1 cellular context compared by ENCODE assay signal in the genomic region with DNA sequence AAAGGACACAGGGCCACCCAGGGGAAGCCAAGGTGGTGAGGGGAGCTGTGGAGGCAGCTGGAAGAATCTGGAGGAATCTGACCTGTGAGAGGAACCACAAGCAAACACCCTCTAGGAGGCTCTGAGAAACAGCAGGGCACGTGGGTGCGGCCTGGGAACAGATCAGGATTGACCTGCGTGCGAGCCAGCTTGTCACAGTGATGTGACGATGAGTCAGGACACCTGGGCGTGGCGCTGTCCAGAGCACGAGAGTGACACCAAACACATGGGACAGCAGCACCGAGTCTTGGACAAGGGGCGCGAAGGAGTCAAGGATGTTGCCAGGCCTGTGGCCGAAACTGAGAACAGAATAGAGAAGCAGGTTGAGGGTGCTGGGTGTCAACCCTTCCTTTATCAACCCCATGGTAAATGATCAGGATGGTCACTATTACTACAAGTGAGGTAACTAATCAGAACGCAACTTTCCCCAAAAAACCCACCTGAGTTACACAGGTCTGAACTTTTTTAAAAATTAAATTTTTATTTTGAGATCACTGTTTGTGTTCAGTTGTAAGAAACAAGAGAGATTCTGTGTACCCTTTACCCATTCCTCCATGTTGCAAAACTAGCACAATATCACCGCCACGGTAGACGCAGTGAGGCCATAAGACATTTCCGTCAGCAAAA.
TF ChIP-seq lines count a peak whose summit lies in the region.

No MANE protein-coding gene starts in this region.

TF ChIP-seq in HepG2, 621 proteins besides CTCF, POLR2A, EP300 and RAD21 (continues in another document):
- TF ChIP-seq, protein P1, sequence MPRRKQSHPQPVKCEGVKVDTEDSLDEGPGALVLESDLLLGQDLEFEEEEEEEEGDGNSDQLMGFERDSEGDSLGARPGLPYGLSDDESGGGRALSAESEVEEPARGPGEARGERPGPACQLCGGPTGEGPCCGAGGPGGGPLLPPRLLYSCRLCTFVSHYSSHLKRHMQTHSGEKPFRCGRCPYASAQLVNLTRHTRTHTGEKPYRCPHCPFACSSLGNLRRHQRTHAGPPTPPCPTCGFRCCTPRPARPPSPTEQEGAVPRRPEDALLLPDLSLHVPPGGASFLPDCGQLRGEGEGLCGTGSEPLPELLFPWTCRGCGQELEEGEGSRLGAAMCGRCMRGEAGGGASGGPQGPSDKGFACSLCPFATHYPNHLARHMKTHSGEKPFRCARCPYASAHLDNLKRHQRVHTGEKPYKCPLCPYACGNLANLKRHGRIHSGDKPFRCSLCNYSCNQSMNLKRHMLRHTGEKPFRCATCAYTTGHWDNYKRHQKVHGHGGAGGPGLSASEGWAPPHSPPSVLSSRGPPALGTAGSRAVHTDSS (CRISPR knock-in tag; conservative IDR thresholded peaks at IDR 0.05): no peak
- peak; percentile 79 for TF ChIP-seq BHLHE40 (IDR thresholded peaks at IDR 0.05; ENCODE audit: low read length)
- TF ChIP-seq, protein P2, sequence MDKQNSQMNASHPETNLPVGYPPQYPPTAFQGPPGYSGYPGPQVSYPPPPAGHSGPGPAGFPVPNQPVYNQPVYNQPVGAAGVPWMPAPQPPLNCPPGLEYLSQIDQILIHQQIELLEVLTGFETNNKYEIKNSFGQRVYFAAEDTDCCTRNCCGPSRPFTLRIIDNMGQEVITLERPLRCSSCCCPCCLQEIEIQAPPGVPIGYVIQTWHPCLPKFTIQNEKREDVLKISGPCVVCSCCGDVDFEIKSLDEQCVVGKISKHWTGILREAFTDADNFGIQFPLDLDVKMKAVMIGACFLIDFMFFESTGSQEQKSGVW (CRISPR knock-in tag; IDR thresholded peaks at IDR 0.05; ENCODE audit: borderline replicate concordance): no peak
- TF ChIP-seq ISL2 (CRISPR knock-in tag; IDR thresholded peaks at IDR 0.05): no peak
- 0 out of 2 replicates have a peak, but pooled peaks have one; percentile 55 for TF ChIP-seq PPARG (CRISPR knock-in tag; conservative IDR thresholded peaks at IDR 0.05)
- peak; percentile 68; the same call in 1 of the 2 replicates for TF ChIP-seq RNF2 (conservative IDR thresholded peaks at IDR 0.05; ENCODE audit: low read depth)
- no peak for TF ChIP-seq MAFF (IDR thresholded peaks at IDR 0.05; ENCODE audit: low read depth, low read length)
- TF ChIP-seq, protein P3, sequence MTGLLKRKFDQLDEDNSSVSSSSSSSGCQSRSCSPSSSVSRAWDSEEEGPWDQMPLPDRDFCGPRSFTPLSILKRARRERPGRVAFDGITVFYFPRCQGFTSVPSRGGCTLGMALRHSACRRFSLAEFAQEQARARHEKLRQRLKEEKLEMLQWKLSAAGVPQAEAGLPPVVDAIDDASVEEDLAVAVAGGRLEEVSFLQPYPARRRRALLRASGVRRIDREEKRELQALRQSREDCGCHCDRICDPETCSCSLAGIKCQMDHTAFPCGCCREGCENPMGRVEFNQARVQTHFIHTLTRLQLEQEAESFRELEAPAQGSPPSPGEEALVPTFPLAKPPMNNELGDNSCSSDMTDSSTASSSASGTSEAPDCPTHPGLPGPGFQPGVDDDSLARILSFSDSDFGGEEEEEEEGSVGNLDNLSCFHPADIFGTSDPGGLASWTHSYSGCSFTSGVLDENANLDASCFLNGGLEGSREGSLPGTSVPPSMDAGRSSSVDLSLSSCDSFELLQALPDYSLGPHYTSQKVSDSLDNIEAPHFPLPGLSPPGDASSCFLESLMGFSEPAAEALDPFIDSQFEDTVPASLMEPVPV (CRISPR knock-in tag; IDR thresholded peaks at IDR 0.05): peak; percentile 82; the same call in 1 of the 2 replicates
- no peak for TF ChIP-seq ZNF816 (CRISPR knock-in tag; IDR thresholded peaks at IDR 0.05; ENCODE audit: borderline replicate concordance)
- no peak for TF ChIP-seq CAMTA2 (CRISPR knock-in tag; IDR thresholded peaks at IDR 0.05; ENCODE audit: borderline replicate concordance)
- TF ChIP-seq, protein P4, sequence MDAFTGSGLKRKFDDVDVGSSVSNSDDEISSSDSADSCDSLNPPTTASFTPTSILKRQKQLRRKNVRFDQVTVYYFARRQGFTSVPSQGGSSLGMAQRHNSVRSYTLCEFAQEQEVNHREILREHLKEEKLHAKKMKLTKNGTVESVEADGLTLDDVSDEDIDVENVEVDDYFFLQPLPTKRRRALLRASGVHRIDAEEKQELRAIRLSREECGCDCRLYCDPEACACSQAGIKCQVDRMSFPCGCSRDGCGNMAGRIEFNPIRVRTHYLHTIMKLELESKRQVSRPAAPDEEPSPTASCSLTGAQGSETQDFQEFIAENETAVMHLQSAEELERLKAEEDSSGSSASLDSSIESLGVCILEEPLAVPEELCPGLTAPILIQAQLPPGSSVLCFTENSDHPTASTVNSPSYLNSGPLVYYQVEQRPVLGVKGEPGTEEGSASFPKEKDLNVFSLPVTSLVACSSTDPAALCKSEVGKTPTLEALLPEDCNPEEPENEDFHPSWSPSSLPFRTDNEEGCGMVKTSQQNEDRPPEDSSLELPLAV (CRISPR knock-in tag; conservative IDR thresholded peaks at IDR 0.05; ENCODE audit: low read depth): no peak
- no peak for TF ChIP-seq ZNF260 (CRISPR knock-in tag; IDR thresholded peaks at IDR 0.05; ENCODE audit: borderline replicate concordance, low read depth)
- TF ChIP-seq LCORL (IDR thresholded peaks at IDR 0.05): no peak
- TF ChIP-seq LCORL (CRISPR knock-in tag; IDR thresholded peaks at IDR 0.05): no peak
- no peak for TF ChIP-seq BCL6 (CRISPR knock-in tag; IDR thresholded peaks at IDR 0.05)
- TF ChIP-seq ZNF205 (CRISPR knock-in tag; IDR thresholded peaks at IDR 0.05): 0 out of 2 replicates have a peak, but pooled peaks have one; percentile 24
- TF ChIP-seq RFXAP (CRISPR knock-in tag; IDR thresholded peaks at IDR 0.05; ENCODE audit: borderline replicate concordance): no peak
- TF ChIP-seq, protein P5, sequence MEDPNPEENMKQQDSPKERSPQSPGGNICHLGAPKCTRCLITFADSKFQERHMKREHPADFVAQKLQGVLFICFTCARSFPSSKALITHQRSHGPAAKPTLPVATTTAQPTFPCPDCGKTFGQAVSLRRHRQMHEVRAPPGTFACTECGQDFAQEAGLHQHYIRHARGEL (CRISPR knock-in tag; IDR thresholded peaks at IDR 0.05): no peak
- TF ChIP-seq ZFP1 (CRISPR knock-in tag; IDR thresholded peaks at IDR 0.05): no peak
- TF ChIP-seq NR2F2 (IDR thresholded peaks at IDR 0.05; ENCODE audit: borderline replicate concordance, low read depth): no peak
- no peak for TF ChIP-seq MAFK (conservative IDR thresholded peaks at IDR 0.05 in 1 of 2, IDR thresholded peaks at IDR 0.05 in 1 of 2; ENCODE audit: low read length in 2 of 2)
- no peak for TF ChIP-seq ZMAT3 (CRISPR knock-in tag; conservative IDR thresholded peaks at IDR 0.05)
- TF ChIP-seq THAP11 (CRISPR knock-in tag; IDR thresholded peaks at IDR 0.05): no peak
- no peak for TF ChIP-seq HOXA7 (CRISPR knock-in tag; IDR thresholded peaks at IDR 0.05)
- TF ChIP-seq RAD51 (IDR thresholded peaks at IDR 0.05; ENCODE audit: borderline replicate concordance): no peak
- peak; percentile 73 for TF ChIP-seq ZNF792 (CRISPR knock-in tag; IDR thresholded peaks at IDR 0.05)
- TF ChIP-seq ZNF678 (CRISPR knock-in tag; IDR thresholded peaks at IDR 0.05): no peak
- TF ChIP-seq SPEN (CRISPR knock-in tag; IDR thresholded peaks at IDR 0.05; ENCODE audit: low read depth): no peak
- no peak for TF ChIP-seq ZNF670 (CRISPR knock-in tag; IDR thresholded peaks at IDR 0.05; ENCODE audit: borderline replicate concordance)
- TF ChIP-seq ZNF138 (CRISPR knock-in tag; IDR thresholded peaks at IDR 0.05; ENCODE audit: low read depth): no peak
- TF ChIP-seq CHD4 (IDR thresholded peaks at IDR 0.05; ENCODE audit: borderline replicate concordance, low read length): no peak
- no peak for TF ChIP-seq NONO (IDR thresholded peaks at IDR 0.05)
- no peak for TF ChIP-seq NONO (CRISPR knock-in tag; conservative IDR thresholded peaks at IDR 0.05)
- TF ChIP-seq, protein P6, sequence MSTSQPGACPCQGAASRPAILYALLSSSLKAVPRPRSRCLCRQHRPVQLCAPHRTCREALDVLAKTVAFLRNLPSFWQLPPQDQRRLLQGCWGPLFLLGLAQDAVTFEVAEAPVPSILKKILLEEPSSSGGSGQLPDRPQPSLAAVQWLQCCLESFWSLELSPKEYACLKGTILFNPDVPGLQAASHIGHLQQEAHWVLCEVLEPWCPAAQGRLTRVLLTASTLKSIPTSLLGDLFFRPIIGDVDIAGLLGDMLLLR (CRISPR knock-in tag; IDR thresholded peaks at IDR 0.05): no peak
- no peak; the same call in 1 of the 2 replicates for TF ChIP-seq ZNF652 (CRISPR knock-in tag; IDR thresholded peaks at IDR 0.05; ENCODE audit: borderline replicate concordance, low read depth)
- no peak for TF ChIP-seq SNRNP70 (IDR thresholded peaks at IDR 0.05; ENCODE audit: low read depth, low read length)
- TF ChIP-seq, protein P7, sequence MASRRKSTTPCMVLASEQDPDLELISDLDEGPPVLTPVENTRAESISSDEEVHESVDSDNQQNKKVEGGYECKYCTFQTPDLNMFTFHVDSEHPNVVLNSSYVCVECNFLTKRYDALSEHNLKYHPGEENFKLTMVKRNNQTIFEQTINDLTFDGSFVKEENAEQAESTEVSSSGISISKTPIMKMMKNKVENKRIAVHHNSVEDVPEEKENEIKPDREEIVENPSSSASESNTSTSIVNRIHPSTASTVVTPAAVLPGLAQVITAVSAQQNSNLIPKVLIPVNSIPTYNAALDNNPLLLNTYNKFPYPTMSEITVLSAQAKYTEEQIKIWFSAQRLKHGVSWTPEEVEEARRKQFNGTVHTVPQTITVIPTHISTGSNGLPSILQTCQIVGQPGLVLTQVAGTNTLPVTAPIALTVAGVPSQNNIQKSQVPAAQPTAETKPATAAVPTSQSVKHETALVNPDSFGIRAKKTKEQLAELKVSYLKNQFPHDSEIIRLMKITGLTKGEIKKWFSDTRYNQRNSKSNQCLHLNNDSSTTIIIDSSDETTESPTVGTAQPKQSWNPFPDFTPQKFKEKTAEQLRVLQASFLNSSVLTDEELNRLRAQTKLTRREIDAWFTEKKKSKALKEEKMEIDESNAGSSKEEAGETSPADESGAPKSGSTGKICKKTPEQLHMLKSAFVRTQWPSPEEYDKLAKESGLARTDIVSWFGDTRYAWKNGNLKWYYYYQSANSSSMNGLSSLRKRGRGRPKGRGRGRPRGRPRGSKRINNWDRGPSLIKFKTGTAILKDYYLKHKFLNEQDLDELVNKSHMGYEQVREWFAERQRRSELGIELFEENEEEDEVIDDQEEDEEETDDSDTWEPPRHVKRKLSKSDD (CRISPR knock-in tag; IDR thresholded peaks at IDR 0.05; ENCODE audit: low read depth): no peak
- TF ChIP-seq, protein P8, sequence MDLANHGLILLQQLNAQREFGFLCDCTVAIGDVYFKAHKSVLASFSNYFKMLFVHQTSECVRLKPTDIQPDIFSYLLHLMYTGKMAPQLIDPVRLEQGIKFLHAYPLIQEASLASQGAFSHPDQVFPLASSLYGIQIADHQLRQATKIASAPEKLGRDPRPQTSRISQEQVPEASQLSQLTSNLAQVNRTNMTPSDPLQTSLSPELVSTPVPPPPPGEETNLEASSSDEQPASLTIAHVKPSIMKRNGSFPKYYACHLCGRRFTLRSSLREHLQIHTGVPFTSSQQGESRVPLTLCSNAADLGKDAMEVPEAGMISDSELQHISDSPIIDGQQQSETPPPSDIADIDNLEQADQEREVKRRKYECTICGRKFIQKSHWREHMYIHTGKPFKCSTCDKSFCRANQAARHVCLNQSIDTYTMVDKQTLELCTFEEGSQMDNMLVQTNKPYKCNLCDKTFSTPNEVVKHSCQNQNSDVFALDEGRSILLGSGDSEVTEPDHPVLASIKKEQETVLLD (CRISPR knock-in tag; IDR thresholded peaks at IDR 0.05; ENCODE audit: low read depth): no peak
- no peak for TF ChIP-seq ZNF660 (CRISPR knock-in tag; IDR thresholded peaks at IDR 0.05; ENCODE audit: borderline replicate concordance, low read depth)
- TF ChIP-seq KLF9 (CRISPR knock-in tag; IDR thresholded peaks at IDR 0.05; ENCODE audit: low read depth): peak; percentile 90; the same call in 1 of the 2 replicates
- TF ChIP-seq, protein P9, sequence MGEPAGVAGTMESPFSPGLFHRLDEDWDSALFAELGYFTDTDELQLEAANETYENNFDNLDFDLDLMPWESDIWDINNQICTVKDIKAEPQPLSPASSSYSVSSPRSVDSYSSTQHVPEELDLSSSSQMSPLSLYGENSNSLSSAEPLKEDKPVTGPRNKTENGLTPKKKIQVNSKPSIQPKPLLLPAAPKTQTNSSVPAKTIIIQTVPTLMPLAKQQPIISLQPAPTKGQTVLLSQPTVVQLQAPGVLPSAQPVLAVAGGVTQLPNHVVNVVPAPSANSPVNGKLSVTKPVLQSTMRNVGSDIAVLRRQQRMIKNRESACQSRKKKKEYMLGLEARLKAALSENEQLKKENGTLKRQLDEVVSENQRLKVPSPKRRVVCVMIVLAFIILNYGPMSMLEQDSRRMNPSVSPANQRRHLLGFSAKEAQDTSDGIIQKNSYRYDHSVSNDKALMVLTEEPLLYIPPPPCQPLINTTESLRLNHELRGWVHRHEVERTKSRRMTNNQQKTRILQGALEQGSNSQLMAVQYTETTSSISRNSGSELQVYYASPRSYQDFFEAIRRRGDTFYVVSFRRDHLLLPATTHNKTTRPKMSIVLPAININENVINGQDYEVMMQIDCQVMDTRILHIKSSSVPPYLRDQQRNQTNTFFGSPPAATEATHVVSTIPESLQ (CRISPR knock-in tag; conservative IDR thresholded peaks at IDR 0.05): no peak
- TF ChIP-seq, protein P10, sequence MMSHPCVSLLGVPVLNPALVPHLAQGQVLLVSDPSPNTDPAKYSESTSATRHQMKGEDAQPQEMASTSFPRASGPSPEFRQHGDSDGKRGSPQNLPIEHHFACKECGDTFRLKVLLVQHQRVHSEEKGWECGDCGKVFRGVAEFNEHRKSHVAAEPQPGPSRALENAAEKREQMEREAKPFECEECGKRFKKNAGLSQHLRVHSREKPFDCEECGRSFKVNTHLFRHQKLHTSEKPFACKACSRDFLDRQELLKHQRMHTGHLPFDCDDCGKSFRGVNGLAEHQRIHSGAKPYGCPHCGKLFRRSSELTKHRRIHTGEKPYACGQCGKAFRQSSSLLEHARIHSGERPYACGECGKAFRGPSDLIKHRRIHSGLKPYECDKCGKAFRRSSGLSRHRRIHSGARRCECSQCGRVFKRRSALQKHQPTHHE (CRISPR knock-in tag; IDR thresholded peaks at IDR 0.05; ENCODE audit: borderline replicate concordance): no peak
- no peak for TF ChIP-seq PHF21A (CRISPR knock-in tag; IDR thresholded peaks at IDR 0.05)
- TF ChIP-seq, protein P11, sequence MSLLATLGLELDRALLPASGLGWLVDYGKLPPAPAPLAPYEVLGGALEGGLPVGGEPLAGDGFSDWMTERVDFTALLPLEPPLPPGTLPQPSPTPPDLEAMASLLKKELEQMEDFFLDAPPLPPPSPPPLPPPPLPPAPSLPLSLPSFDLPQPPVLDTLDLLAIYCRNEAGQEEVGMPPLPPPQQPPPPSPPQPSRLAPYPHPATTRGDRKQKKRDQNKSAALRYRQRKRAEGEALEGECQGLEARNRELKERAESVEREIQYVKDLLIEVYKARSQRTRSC (CRISPR knock-in tag; IDR thresholded peaks at IDR 0.05; ENCODE audit: low read depth): peak; percentile 67; the same call in 1 of the 2 replicates
- no peak for TF ChIP-seq MBD4 (IDR thresholded peaks at IDR 0.05; ENCODE audit: borderline replicate concordance, low read length)
- no peak; the same call in 1 of the 2 replicates for TF ChIP-seq MTA1 (CRISPR knock-in tag; IDR thresholded peaks at IDR 0.05; ENCODE audit: borderline replicate concordance)
